In genomic region chr5:45639038-45639437, GRCh38 we compare ENCODE assay signal across 13 cellular contexts. TPM values are rescaled to one million over a fixed set of nuclear protein-coding genes. Genes with fewer than 3 reads are reported as not detected.
DNase-seq lines count a peak whose midpoint lies in the region; ATAC-seq and TF ChIP-seq lines count a peak whose summit lies in the region.
"Had no signal": no experiment of that assay in that cellular context is flagged by ENCODE, and none has a peak within 500 bp of the region (broad histone marks: within the 10 kb centered on the region; RNA-seq: fewer than 3 reads in every experiment).

No MANE protein-coding gene starts in this region.

- no peaks in the 10 kb centered on the region for H3K4me1 ChIP-seq in HCT116 (ENCODE audit: control insufficient read depth in 1 of 2, insufficient read depth in 2 of 2, low read length in 2 of 2)
- no peaks in the 10 kb centered on the region for H3K4me1 ChIP-seq in Panc1 (ENCODE audit: control insufficient read depth, insufficient read depth, low read length)
- H3K4me1 ChIP-seq in adrenal gland (replicated peaks in 1 of 2), result no peaks in the 10 kb centered on the region

- TF ChIP-seq POLR2A in HCT116 (IDR thresholded peaks at IDR 0.05; ENCODE audit: borderline replicate concordance, extremely low read depth, insufficient read depth, insufficient read length) (no peak), adrenal gland (IDR thresholded peaks at IDR 0.05) (no peak)

- no peaks in the 10 kb centered on the region for H3K79me2 ChIP-seq in HCT116 (ENCODE audit: insufficient read depth, low read length)

- H3K9me2 ChIP-seq in HCT116 (ENCODE audit: insufficient read depth), result no peaks in the 10 kb centered on the region

- TF ChIP-seq CTCF in HCT116 (IDR thresholded peaks at IDR 0.05 in 2 of 3, conservative IDR thresholded peaks at IDR 0.05 in 1 of 3; ENCODE audit: borderline replicate concordance in 1 of 3, insufficient read depth in 1 of 3, low read depth in 2 of 3, low read length in 2 of 3), result peak; percentile 33 to 58 (median 42); a peak in 4 of 6 replicates
- peak; percentile 21; the same call in 1 of the 2 replicates for TF ChIP-seq CTCF in Panc1 (IDR thresholded peaks at IDR 0.05)
- peak; percentile 57 for TF ChIP-seq CTCF in glutamatergic neuron (IDR thresholded peaks at IDR 0.05; ENCODE audit: partially characterized antibody, unreplicated experiment)
- TF ChIP-seq CTCF in adrenal gland (IDR thresholded peaks at IDR 0.05), result peak in 1 of 6 experiments; percentile 28

- H3K4me2 ChIP-seq in HCT116 (ENCODE audit: low read length), result no peak overlapping the region

- no peaks in the 10 kb centered on the region for H4K20me1 ChIP-seq in HCT116 (ENCODE audit: insufficient read depth)

- CTCF ChIA-PET in HCT116 (lab: Charles Lee) (no interaction called here), Panc1 (lab: Charles Lee) (no interaction called here)

- H3K36me3 ChIP-seq in HCT116 (ENCODE audit: control insufficient read depth in 1 of 2, insufficient read depth in 2 of 2, low read length in 2 of 2), result no peaks in the 10 kb centered on the region
- no peaks in the 10 kb centered on the region for H3K36me3 ChIP-seq in Panc1 (ENCODE audit: control insufficient read depth, insufficient read depth, low read length)
- no peaks in the 10 kb centered on the region for H3K36me3 ChIP-seq in adrenal gland (replicated peaks in 1 of 2)

- no peak overlapping the region for H3K4me3 ChIP-seq in HCT116 (replicated peaks in 1 of 2; ENCODE audit: low read depth in 1 of 2, low read length in 2 of 2)
- H3K4me3 ChIP-seq in Panc1 (ENCODE audit: low read depth in 2 of 2, low read length in 2 of 2), result no peak overlapping the region
- H3K4me3 ChIP-seq in adrenal gland, result no peak overlapping the region

- no TSS peak for BruUV-seq in HCT116 (replicated peaks; lab: Mats Ljungman, UMichigan)
- BruUV-seq in Panc1 (replicated peaks; lab: Mats Ljungman, UMichigan), result no TSS peak

- no peak overlapping the region for H3K27ac Mint-ChIP-seq in glutamatergic neuron (ENCODE audit: unreplicated experiment)
- H3K27ac Mint-ChIP-seq: activated CD4-positive, alpha-beta T cell treated with anti-CD3 and anti-CD28 coated beads for 36 hours; activated naive CD8-positive, alpha-beta T cell had no signal

- in situ Hi-C loops in Panc1 (cut with HindIII; ENCODE audit: low pct_unique_long_range_greater_than_20kb, low sequenced_read_pairs), result no loop called here

- H3K9me3 ChIP-seq in HCT116 (ENCODE audit: control insufficient read depth in 1 of 2, insufficient read depth in 1 of 2, low read depth in 1 of 2, low read length in 2 of 2) (no peaks in the 10 kb centered on the region), Panc1 (ENCODE audit: control insufficient read depth, insufficient read depth, low read depth, low read length) (no peaks in the 10 kb centered on the region), adrenal gland (replicated peaks in 1 of 3) (no peaks in the 10 kb centered on the region)

- no peak overlapping the region for H3K9ac ChIP-seq in HCT116 (ENCODE audit: low read length)

- no peaks in the 10 kb centered on the region for H3K36me3 Mint-ChIP-seq in glutamatergic neuron (ENCODE audit: unreplicated experiment)
- H3K36me3 Mint-ChIP-seq: activated naive CD8-positive, alpha-beta T cell had no signal

- peaks cover 7% of the 10 kb centered on the region for H3K4me1 Mint-ChIP-seq in glutamatergic neuron (ENCODE audit: low read depth, unreplicated experiment)
- H3K4me1 Mint-ChIP-seq: activated CD4-positive, alpha-beta T cell treated with anti-CD3 and anti-CD28 coated beads for 36 hours had no signal

- DNase-seq in D341Med (ENCODE audit: low spot score) (peak; percentile 9), HCT116 (ENCODE audit: low read depth, low spot score) (peak; percentile 8), Panc1 (ENCODE audit: low read depth, low spot score) (no peak), glutamatergic neuron (no peak), adrenal gland (no peak)
- DNase-seq in activated CD4-positive, alpha-beta T cell treated with anti-CD3 and anti-CD28 coated beads, Interleukin-2, amount 50 U/mL, for 48 hours, result no peak
- no peak for DNase-seq in stimulated activated CD8-positive, alpha-beta memory T cell treated with anti-CD3 and anti-CD28 coated beads, Interleukin-4, amount 100 ng/mL, for 48 hours
- DNase-seq: activated CD4-positive, alpha-beta T cell treated with anti-CD3 and anti-CD28 coated beads for 36 hours; NCI-H69 had no signal

- intact Hi-C loops in HCT116 (cut with micrococcal nuclease) (loop anchor here (1.0 to 10.0 kb wide), 2 partner anchors 601 to 684 kb away; no protein-coding TSS in a partner anchor), Panc1 (cut with micrococcal nuclease; ENCODE audit: unreplicated experiment) (no loop called here), adrenal gland (cut with DNase I) (no loop called here)

- no peak overlapping the region for H2AFZ ChIP-seq in HCT116 (ENCODE audit: low read depth, low read length, poor library complexity, severe bottlenecking)

- ATAC-seq in HCT116 (no peak), Panc1 (no peak), HG03378 (IDR thresholded peaks at IDR 0.05; ENCODE audit: unreplicated experiment) (no peak)
- ATAC-seq: activated CD4-positive, alpha-beta T cell treated with anti-CD3 and anti-CD28 coated beads for 36 hours had no signal

- H3K27ac ChIP-seq in HCT116 (ENCODE audit: low read depth, low read length) (no peak overlapping the region), Panc1 (ENCODE audit: low read length) (no peak overlapping the region), adrenal gland (no peak overlapping the region)

- no peaks in the 10 kb centered on the region for H3K9me3 Mint-ChIP-seq in glutamatergic neuron (ENCODE audit: unreplicated experiment)

- WGBS in adrenal gland, 4 donors, result 52 to 63% (median 55%) methylated on average over 3 of the region's 3 CpGs

- RAD21 ChIA-PET in HCT116 (lab: Charles Lee; ENCODE audit: low non-redundant PET in 1 of 2, low total read pairs in 2 of 2, uncharacterized antibody in 2 of 2, unreplicated experiment in 2 of 2), result no interaction called here

- H3K27me3 ChIP-seq in HCT116 (ENCODE audit: insufficient read depth, low read length) (no peaks in the 10 kb centered on the region), Panc1 (ENCODE audit: control insufficient read depth, insufficient read depth, low read length) (no peaks in the 10 kb centered on the region), adrenal gland (no peaks in the 10 kb centered on the region)

- H3K27me3 Mint-ChIP-seq in glutamatergic neuron (ENCODE audit: unreplicated experiment), result no peaks in the 10 kb centered on the region
- H3K27me3 Mint-ChIP-seq: activated CD4-positive, alpha-beta T cell treated with anti-CD3 and anti-CD28 coated beads for 36 hours; activated naive CD8-positive, alpha-beta T cell had no signal

- H3K4me3 Mint-ChIP-seq in glutamatergic neuron (ENCODE audit: unreplicated experiment), result no peak overlapping the region
- H3K4me3 Mint-ChIP-seq: activated CD4-positive, alpha-beta T cell treated with anti-CD3 and anti-CD28 coated beads for 36 hours; activated naive CD8-positive, alpha-beta T cell had no signal

- peak; percentile 48; the same call in 1 of the 2 replicates for TF ChIP-seq RAD21 in HCT116 (IDR thresholded peaks at IDR 0.05; ENCODE audit: low read depth)

- POLR2A ChIA-PET in HCT116 (lab: Charles Lee), result no interaction called here
- POLR2A ChIA-PET in Panc1 (lab: Charles Lee), result no interaction called here

TF ChIP-seq in HCT116, 20 proteins besides CTCF, POLR2A, EP300 and RAD21 (continues in another document):
- TF ChIP-seq EZH2phosphoT487 (IDR thresholded peaks at IDR 0.05; ENCODE audit: borderline replicate concordance) (no peak), EZH2 (IDR thresholded peaks at IDR 0.05) (no peak), MAX (IDR thresholded peaks at IDR 0.05) (no peak), JUND (IDR thresholded peaks at IDR 0.05) (no peak), FOSL1 (IDR thresholded peaks at IDR 0.05; ENCODE audit: low read depth) (no peak), SRF (IDR thresholded peaks at IDR 0.05; ENCODE audit: low read depth) (no peak), ZNF274 (IDR thresholded peaks at IDR 0.05; ENCODE audit: low read depth, low read length) (no peak), SIN3A (IDR thresholded peaks at IDR 0.05; ENCODE audit: low read depth) (no peak), ZFX (IDR thresholded peaks at IDR 0.05) (no peak), ATF3 (IDR thresholded peaks at IDR 0.05) (no peak), YY1 (IDR thresholded peaks at IDR 0.05; ENCODE audit: extremely low read depth, insufficient replicate concordance, low read depth, low read length) (no peak), POLR2AphosphoS5 (IDR thresholded peaks at IDR 0.05; ENCODE audit: low read depth, low read length) (no peak), TCF7L2 (IDR thresholded peaks at IDR 0.05; ENCODE audit: borderline replicate concordance, extremely low read depth, insufficient read depth, insufficient read length) (no peak), ELF1 (IDR thresholded peaks at IDR 0.05; ENCODE audit: borderline replicate concordance, low read depth) (no peak), CEBPB (IDR thresholded peaks at IDR 0.05; ENCODE audit: low read depth) (no peak), CBX3 (IDR thresholded peaks at IDR 0.05; ENCODE audit: low read depth) (no peak), EGR1 (IDR thresholded peaks at IDR 0.05; ENCODE audit: low read depth) (no peak)

RNA-seq across cellular contexts. Expression of gene HCN1, which starts 57.1 kb away (rescaled TPM):
- 0.10 TPM for total RNA-seq in HCT116 (2021; ENCODE audit: unreplicated experiment)
- 0.01 and 0.08 TPM in 2 replicates for polyA plus RNA-seq in HCT116 (2012)
- total RNA-seq in Panc1 (2021; ENCODE audit: unreplicated experiment), result 0.36 TPM
- polyA plus RNA-seq in Panc1 (2012; ENCODE audit: insufficient read length), result 0.99 TPM
- total RNA-seq in glutamatergic neuron (ENCODE audit: unreplicated experiment), result 0.56 TPM
- total RNA-seq in adrenal gland, result 1 to 10 TPM in 3 of 8 donors, under 1 TPM in 2, not detected in 3; under 0.01 to 2.8 (median 1.4) TPM
- polyA plus RNA-seq in adrenal gland, result 1 to 10 TPM in 1 of 3 donors, under 1 TPM in 2; 0.24 to 1.4 (median 0.48) TPM
- total RNA-seq: activated CD4-positive, alpha-beta T cell treated with anti-CD3 and anti-CD28 coated beads for 36 hours; pulmonary artery endothelial cell had no signal
- polyA plus RNA-seq: keratinocyte had no signal

Comparison
In these comparisons a context has a peak if more than half of its experiments do, and no peak if none do; other contexts are left out.
1. DNase-seq: peak in D341Med (single experiment) and HCT116 (single experiment); none in Panc1 (single experiment), glutamatergic neuron (single experiment), adrenal gland (0 of 7), activated CD4-positive, alpha-beta T cell treated with anti-CD3 and anti-CD28 coated beads, Interleukin-2, amount 50 U/mL, for 48 hours (0 of 2) and stimulated activated CD8-positive, alpha-beta memory T cell treated with anti-CD3 and anti-CD28 coated beads, Interleukin-4, amount 100 ng/mL, for 48 hours (single experiment).